ENCODE assay signal across 9 cellular contexts in the genomic region with DNA sequence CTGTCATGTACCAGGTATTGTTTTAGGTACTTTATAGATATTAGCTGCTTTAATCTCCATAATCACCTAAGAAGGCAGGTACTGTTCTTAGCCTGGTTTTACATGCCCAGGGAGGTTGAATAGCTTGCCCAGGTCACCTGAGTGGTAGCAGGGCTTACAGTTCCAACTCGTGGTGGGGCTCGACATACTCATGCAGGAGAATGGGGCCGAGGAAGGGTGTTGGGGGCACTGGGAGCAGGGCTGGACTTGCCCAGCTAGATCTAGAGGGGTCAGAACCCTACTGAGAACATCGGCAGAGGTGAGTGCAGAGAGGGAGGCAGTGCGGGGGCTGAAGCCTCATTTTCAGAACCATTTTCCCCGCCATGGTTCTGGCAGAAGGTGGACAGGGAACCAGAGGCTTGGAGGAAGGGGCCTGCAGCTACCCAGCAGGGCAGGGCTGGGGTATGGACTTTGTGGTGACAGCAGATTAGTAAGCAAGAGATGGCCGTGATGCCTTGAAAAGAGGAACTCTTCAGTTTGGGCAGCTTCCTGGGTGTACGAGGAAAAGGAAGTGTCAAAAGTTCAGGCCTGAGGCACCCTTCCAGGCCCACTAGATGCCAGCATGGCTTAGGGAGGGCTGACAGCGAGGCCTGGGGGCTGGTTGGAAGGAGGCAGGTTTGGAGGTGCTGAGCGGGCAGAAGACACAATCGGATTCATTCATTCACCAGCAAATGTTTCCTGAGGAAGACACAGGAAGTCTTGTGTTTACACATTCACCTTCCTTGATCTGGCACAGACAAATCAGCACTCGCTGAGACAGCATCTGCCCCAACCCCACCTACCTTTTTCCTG. TPM values are rescaled to one million over a fixed set of nuclear protein-coding genes. Genes with fewer than 3 reads are reported as not detected.
DNase-seq lines count a peak whose midpoint lies in the region; ATAC-seq and TF ChIP-seq lines count a peak whose summit lies in the region.
"Had no signal": no experiment of that assay in that cellular context is flagged by ENCODE, and none has a peak within 500 bp of the region (broad histone marks: within the 10 kb centered on the region; RNA-seq: fewer than 3 reads in every experiment).

No MANE protein-coding gene starts in this region.

- TF ChIP-seq CTCF in HFFc6 (IDR thresholded peaks at IDR 0.05) (no peak), esophagus squamous epithelium (IDR thresholded peaks at IDR 0.05) (no peak)

- H3K36me3 Mint-ChIP-seq in HFFc6 (ENCODE audit: low read depth): peaks cover 9% of the 10 kb centered on the region; the same call in 1 of the 2 replicates
- H3K36me3 Mint-ChIP-seq in T-cell: no peaks in the 10 kb centered on the region

- WGBS in esophagus squamous epithelium, 2 donors: 50 to 68% methylated on average over 8 to 11 of the region's 12 CpGs

- no peak overlapping the region for H3K4me3 ChIP-seq in esophagus squamous epithelium
- H3K4me3 ChIP-seq: skin epidermis had no signal

- peaks cover 10 to 62% (median 34%) of the 10 kb centered on the region in 3 donors for H3K4me1 ChIP-seq in esophagus squamous epithelium

- H3K27me3 Mint-ChIP-seq in HFFc6 (ENCODE audit: insufficient read depth) (peaks cover 11% of the 10 kb centered on the region), T-cell (no peaks in the 10 kb centered on the region)

- H3K36me3 ChIP-seq in esophagus squamous epithelium: no peaks in the 10 kb centered on the region

- TF ChIP-seq POLR2A in esophagus squamous epithelium (IDR thresholded peaks at IDR 0.05): no peak

- intact Hi-C loops in esophagus squamous epithelium (cut with DNase I): no loop called here
- intact Hi-C loops in sciatic nerve (cut with DNase I): no loop called here

- peak; percentile 61 to 82 (median 76) for ATAC-seq in T-cell (replicated peaks in 1 of 4)
- peak; percentile 69 for ATAC-seq in sciatic nerve
- ATAC-seq in HG03457 (IDR thresholded peaks at IDR 0.05; ENCODE audit: unreplicated experiment): no peak
- no peak for ATAC-seq in HG02610 (IDR thresholded peaks at IDR 0.05; ENCODE audit: unreplicated experiment)

- CTCF ChIA-PET in T-cell (lab: Charles Lee): interaction anchor here in 1 of 2 donors (0.6 to 0.8 kb wide), 2 partner anchors 119 to 313 kb away, joined by 3 to 6 read pairs; no protein-coding TSS in a partner anchor

- peak overlapping the region; percentile 51 to 78 (median 68) for H3K27ac ChIP-seq in esophagus squamous epithelium

- H3K27ac Mint-ChIP-seq in HFFc6 (peak overlapping the region; percentile 29; the same call in 1 of the 2 replicates), T-cell (peak overlapping the region; percentile 88 to 94)

- H3K4me3 Mint-ChIP-seq in HFFc6 (no peak overlapping the region), T-cell (peak overlapping the region in 2 of 3 donors; percentile 35 to 64)

- DNase-seq in HFFc6: no peak
- DNase-seq in T-cell: peak in 17 of 34 experiments; percentile 2 to 43 (median 11)
- DNase-seq in esophagus squamous epithelium (lab: John Stamatoyannopoulos, UW): no peak
- peak; percentile 25 for DNase-seq in sciatic nerve (ENCODE audit: low spot score)
- DNase-seq in NCI-H1417 (lab: John Stamatoyannopoulos, UW): no peak
- no peak for DNase-seq in SHP77 treated with DMSO at 0.1 percent for 48 hours (lab: John Stamatoyannopoulos, UW)

- H3K9me3 ChIP-seq in esophagus squamous epithelium: no peaks in the 10 kb centered on the region

- H3K27me3 ChIP-seq in esophagus squamous epithelium: no peaks in the 10 kb centered on the region

- POLR2A ChIA-PET in T-cell (lab: Charles Lee): no interaction called here

- no peaks in the 10 kb centered on the region for H3K9me3 Mint-ChIP-seq in HFFc6
- no peaks in the 10 kb centered on the region for H3K9me3 Mint-ChIP-seq in T-cell

- H3K4me1 Mint-ChIP-seq in HFFc6 (ENCODE audit: low read depth) (peaks cover 32% of the 10 kb centered on the region), T-cell (peaks cover 17 to 24% (median 22%) of the 10 kb centered on the region in 3 donors)

RNA-seq across cellular contexts. Expression of gene LYVE1, which starts 54.7 kb away (rescaled TPM):
- total RNA-seq in HFFc6 (2021; fragmentation: NEBNext Ultra II Directional; extraction: Animal tissue kit (Norgen Biotek cat#: 25700)): under 1 TPM in 1 of 6 experiments, not detected in 5; 0.09 TPM
- total RNA-seq in T-cell: under 1 TPM in 3 of 5 donors, not detected in 2; 0.33 to 0.61 (median 0.38) TPM
- 10 to 100 TPM in 2 of 4 donors, 1 to 10 TPM in 1, under 1 TPM in 1; 0.42 to 66.8 (median 21.6) TPM for total RNA-seq in esophagus squamous epithelium
- total RNA-seq in sciatic nerve: 48.4 TPM

Comparison
In these comparisons a context has a peak if more than half of its experiments do, and no peak if none do; other contexts are left out.
1. ATAC-seq: peak in T-cell (4 of 4) and sciatic nerve (single experiment); none in HG03457 (single experiment) and HG02610 (single experiment).